ENCODE assay signal across 13 cellular contexts in the genomic region with DNA sequence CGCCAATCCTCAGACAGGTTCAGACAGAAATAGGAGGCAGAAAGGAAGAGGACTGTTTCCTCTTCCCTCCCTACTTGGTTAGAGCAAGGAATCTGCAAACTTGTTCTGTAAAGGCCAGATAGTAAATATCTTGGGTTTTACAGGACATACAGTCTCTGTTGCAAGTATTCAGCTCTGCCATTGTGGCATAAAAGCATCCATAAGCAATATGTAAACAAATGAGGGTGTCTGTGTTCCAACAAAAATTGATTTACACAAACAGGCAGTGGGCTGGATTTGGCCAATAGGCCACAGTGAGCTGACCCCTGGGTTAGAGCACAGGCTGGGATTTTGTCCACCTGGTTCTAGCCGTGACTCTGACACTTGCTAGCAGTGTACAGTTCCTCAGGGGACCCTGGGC.
"Had no signal": no experiment of that assay in that cellular context is flagged by ENCODE, and none has a peak within 500 bp of the region (broad histone marks: within the 10 kb centered on the region; RNA-seq: fewer than 3 reads in every experiment).

No MANE protein-coding gene starts in this region.

- DNase-seq: activated naive CD4-positive, alpha-beta T cell treated with anti-CD3 and anti-CD28 coated beads, Interleukin-2, amount 50 U/mL, for 16 hours; activated T-cell treated with anti-CD3 and anti-CD28 coated beads, Interleukin-2, amount 50 U/mL, for 1 hour; adrenal gland; effector memory CD4-positive, alpha-beta T cell; erythroblast; foreskin fibroblast; mesendoderm; trophoblast cell had no signal

- ATAC-seq: left lobe of liver had no signal

- H3K9me3 ChIP-seq: adrenal gland, right atrium auricular region had no signal

- H3K4me2 ChIP-seq: smooth muscle cell had no signal

- H3K4me3 ChIP-seq: adrenal gland, right atrium auricular region, smooth muscle cell had no signal

- H3K79me2 ChIP-seq: parathyroid adenoma had no signal

- H3K9ac ChIP-seq: parathyroid adenoma had no signal

- H2AFZ ChIP-seq: parathyroid adenoma had no signal

- FAIRE-seq: islet of Langerhans had no signal

- H3K27ac ChIP-seq: adrenal gland, parathyroid adenoma, right atrium auricular region had no signal

- H3K36me3 ChIP-seq: right atrium auricular region had no signal

- H3K27me3 ChIP-seq: adrenal gland, right atrium auricular region had no signal

- H3K4me1 ChIP-seq: adrenal gland, parathyroid adenoma had no signal
